6 cellular contexts compared by ENCODE assay signal in the genomic region with DNA sequence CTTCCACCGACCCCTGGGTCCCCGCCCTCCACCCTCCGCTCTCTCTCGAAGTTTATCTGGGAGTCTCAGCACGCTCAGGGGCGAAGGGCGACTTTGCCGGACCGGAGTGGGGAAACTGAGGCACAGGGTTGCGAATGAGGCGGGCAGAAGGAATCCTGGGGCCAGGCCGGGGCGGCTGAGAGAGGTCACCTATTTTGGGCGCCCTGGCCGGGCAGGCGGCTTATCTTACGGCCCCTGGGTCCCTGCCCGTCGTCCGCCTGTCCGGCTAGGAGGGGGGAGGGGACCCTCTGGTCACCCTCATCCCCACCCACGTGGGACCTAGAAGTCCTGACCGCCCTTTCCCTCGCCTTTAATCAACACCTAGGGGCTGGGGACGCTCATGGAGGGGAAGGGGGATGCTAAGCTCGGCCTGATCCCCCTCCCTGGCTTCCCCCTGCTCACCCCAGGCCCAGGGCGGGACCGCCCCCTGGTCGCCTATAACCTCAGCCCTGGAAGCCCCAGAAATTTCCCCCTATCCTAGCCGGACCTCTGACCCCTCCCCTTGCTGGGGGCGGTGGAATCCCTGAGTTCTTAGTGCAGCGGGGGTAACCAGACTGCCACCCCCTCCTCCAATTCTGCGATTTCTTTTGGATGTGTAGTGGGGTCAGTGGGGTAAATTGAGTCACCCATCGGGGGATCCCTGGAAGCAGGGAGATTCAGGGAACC. TPM values are rescaled to one million over a fixed set of nuclear protein-coding genes. Genes with fewer than 3 reads are reported as not detected.
DNase-seq lines count a peak whose midpoint lies in the region; ATAC-seq lines count a peak whose summit lies in the region.

No MANE protein-coding gene starts in this region.

- peak overlapping the region; percentile 83 for H3K27ac ChIP-seq in trophoblast cell (ENCODE audit: low read depth, low read length)

- peaks cover 23% of the 10 kb centered on the region for H3K79me2 ChIP-seq in trophoblast cell (ENCODE audit: control insufficient read depth, insufficient read depth, low read length, poor library complexity)

- peak overlapping the region; percentile 94 for H3K4me3 Mint-ChIP-seq in dendritic cell treated with granulocyte-macrophage colony-stimulating factor and Interleukin-4, amounts not matched to agents 40 ng/mL and 50 ng/mL, for 4 days

- peak overlapping the region; percentile 80 for H4K12ac ChIP-seq in trophoblast cell (ENCODE audit: low read depth, low read length)

- H3K4me2 ChIP-seq in trophoblast cell (ENCODE audit: low read length) = peak overlapping the region; percentile 80

- H2AK5ac ChIP-seq in trophoblast cell (ENCODE audit: low read length) = peak overlapping the region; percentile 94

- H2AFZ ChIP-seq in trophoblast cell (ENCODE audit: insufficient read depth, low read length, poor library complexity) = peak overlapping the region; percentile 55

- H3K27me3 Mint-ChIP-seq in dendritic cell treated with granulocyte-macrophage colony-stimulating factor and Interleukin-4, amounts not matched to agents 40 ng/mL and 50 ng/mL, for 4 days = peaks cover 20% of the 10 kb centered on the region

- no peak overlapping the region for H3K23ac ChIP-seq in trophoblast cell (ENCODE audit: low read length)

- peak overlapping the region; percentile 95 for H2BK5ac ChIP-seq in trophoblast cell (ENCODE audit: low read depth, low read length, poor library complexity)

- H3K14ac ChIP-seq in trophoblast cell (ENCODE audit: low read length) = peak overlapping the region; percentile 74

- H3K27ac Mint-ChIP-seq in dendritic cell treated with granulocyte-macrophage colony-stimulating factor and Interleukin-4, amounts not matched to agents 40 ng/mL and 50 ng/mL, for 4 days = peak overlapping the region; percentile 91

- peak overlapping the region; percentile 86 for H2BK120ac ChIP-seq in trophoblast cell (ENCODE audit: insufficient read depth, low read length, poor library complexity)

- H3K36me3 ChIP-seq in trophoblast cell (ENCODE audit: control insufficient read depth in 1 of 2, insufficient read depth in 2 of 2, low read length in 2 of 2) = peaks cover 21 to 24% of the 10 kb centered on the region in 2 experiments

- peaks cover 37% of the 10 kb centered on the region for H3K4me1 Mint-ChIP-seq in dendritic cell treated with granulocyte-macrophage colony-stimulating factor and Interleukin-4, amounts not matched to agents 40 ng/mL and 50 ng/mL, for 4 days (ENCODE audit: low read depth)

- H3K79me1 ChIP-seq in trophoblast cell (ENCODE audit: low read length) = peaks cover 53% of the 10 kb centered on the region

- peaks cover 52% of the 10 kb centered on the region for H3K36me3 Mint-ChIP-seq in dendritic cell treated with granulocyte-macrophage colony-stimulating factor and Interleukin-4, amounts not matched to agents 40 ng/mL and 50 ng/mL, for 4 days (ENCODE audit: low read depth)

- no peak for ATAC-seq in Right ventricle myocardium superior (ENCODE audit: poor library complexity)

- peak overlapping the region; percentile 87 for H2BK12ac ChIP-seq in trophoblast cell (ENCODE audit: low read length)

- peak overlapping the region; percentile 94 for H3K4me3 ChIP-seq in trophoblast cell (ENCODE audit: low read depth, low read length)

- peak; percentile 84 for DNase-seq in cardiac septum (ENCODE audit: low spot score)
- DNase-seq in Right ventricle myocardium superior = no peak
- DNase-seq in trophoblast cell = peak; percentile 60 to 69
- no peak for DNase-seq in effector CD4-positive, alpha-beta T cell
- DNase-seq in NCI-H187 treated with DMSO at 0.1 percent for 48 hours (lab: John Stamatoyannopoulos, UW) = no peak

- H3K18ac ChIP-seq in trophoblast cell (ENCODE audit: low read length) = peak overlapping the region; percentile 97

- H3K9me3 Mint-ChIP-seq in dendritic cell treated with granulocyte-macrophage colony-stimulating factor and Interleukin-4, amounts not matched to agents 40 ng/mL and 50 ng/mL, for 4 days = no peaks in the 10 kb centered on the region

- H4K8ac ChIP-seq in trophoblast cell (ENCODE audit: low read depth, low read length) = peak overlapping the region; percentile 75

- no peaks in the 10 kb centered on the region for H3K27me3 ChIP-seq in trophoblast cell (ENCODE audit: insufficient read depth, low read length)

- peaks cover 49 to 51% of the 10 kb centered on the region in 2 experiments for H3K4me1 ChIP-seq in trophoblast cell (ENCODE audit: control insufficient read depth in 1 of 2, insufficient read depth in 2 of 2, low read length in 2 of 2)

- WGBS in trophoblast cell (ENCODE audit: extremely low coverage, insufficient coverage, insufficient read length) = no CpG with 5 or more reads among the region's 34 CpGs

- peak overlapping the region; percentile 95 for H4K91ac ChIP-seq in trophoblast cell (ENCODE audit: low read depth, low read length)

- intact Hi-C loops in cardiac septum (cut with DNase I) (loop anchor here (2.0 to 5.0 kb wide), 3 partner anchors 123 to 367 kb away; partner anchors contain the start of gene ALKBH7), Right ventricle myocardium superior (cut with DNase I) (loop anchor here (5.0 kb wide), 1 partner anchor 122 kb away; no protein-coding TSS in a partner anchor)
- intact Hi-C loops in dendritic cell treated with granulocyte-macrophage colony-stimulating factor and Interleukin-4, amounts not matched to agents 40 ng/mL and 50 ng/mL, for 4 days (cut with micrococcal nuclease) = loop anchor here (2.0 kb wide), 3 partner anchors 13 to 63 kb away; partner anchors contain the start of gene VAV1

- H3K9me3 ChIP-seq in trophoblast cell (ENCODE audit: insufficient read depth, low read depth, low read length) = no peaks in the 10 kb centered on the region

- peak overlapping the region; percentile 94 for H3K9ac ChIP-seq in trophoblast cell (ENCODE audit: low read length)

- peak overlapping the region; percentile 98 for H3K4ac ChIP-seq in trophoblast cell (ENCODE audit: low read depth, low read length)

RNA-seq across cellular contexts. Expression of gene TRIP10, which starts 0.6 kb away (rescaled TPM):
- total RNA-seq in cardiac septum = 86.1 TPM
- total RNA-seq in Right ventricle myocardium superior = 133 TPM
- 86.9 and 89.2 TPM in 2 replicates for polyA plus RNA-seq in trophoblast cell (2013)

RNA-seq across cellular contexts. Expression of gene GPR108, which starts 2.7 kb away (rescaled TPM):
- total RNA-seq in cardiac septum = 22.5 TPM
- total RNA-seq in Right ventricle myocardium superior = 22.2 TPM
- 45.3 and 47.5 TPM in 2 replicates for polyA plus RNA-seq in trophoblast cell (2013)

RNA-seq across cellular contexts. Expression of gene C3, which starts 19.6 kb away (rescaled TPM):
- total RNA-seq in cardiac septum (50.6 TPM), Right ventricle myocardium superior (308 TPM)
- polyA plus RNA-seq in trophoblast cell (2013) = 4.5 and 5.1 TPM in 2 replicates

RNA-seq across cellular contexts. Expression of gene SH2D3A, which starts 27.2 kb away (rescaled TPM):
- total RNA-seq in cardiac septum (0.40 TPM), Right ventricle myocardium superior (not detected)
- polyA plus RNA-seq in trophoblast cell (2013) = 25.0 and 26.7 TPM in 2 replicates

RNA-seq across cellular contexts. Expression of gene VAV1, which starts 32.5 kb away (rescaled TPM):
- 1.5 TPM for total RNA-seq in cardiac septum
- total RNA-seq in Right ventricle myocardium superior = 2.8 TPM
- 0.12 and 0.24 TPM in 2 replicates for polyA plus RNA-seq in trophoblast cell (2013)

Comparison
In these comparisons a context has a peak if more than half of its experiments do, and no peak if none do; other contexts are left out.
1. DNase-seq: peak in cardiac septum (single experiment) and trophoblast cell (2 of 2); none in Right ventricle myocardium superior (single experiment), effector CD4-positive, alpha-beta T cell (single experiment) and NCI-H187 treated with DMSO at 0.1 percent for 48 hours (single experiment).